In the genomic region with DNA sequence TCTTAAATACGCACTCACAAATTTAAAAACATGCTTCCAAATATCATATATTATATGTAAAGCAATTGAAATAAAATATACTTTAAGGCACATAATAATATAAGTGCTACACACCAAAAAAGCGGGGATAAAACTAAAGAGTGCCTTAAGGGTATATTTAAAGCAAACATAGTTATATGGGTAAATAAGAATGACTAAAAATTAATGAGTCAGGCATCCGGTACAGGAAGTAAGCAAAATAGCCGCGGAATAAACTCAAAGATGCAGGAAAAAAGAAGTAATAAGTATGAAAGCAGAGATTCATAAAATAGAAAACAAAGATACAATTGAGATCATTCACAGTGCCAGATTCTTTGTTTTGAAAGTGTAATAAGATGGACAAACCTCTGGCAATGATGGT, we compare ENCODE assay signal across 27 cellular contexts.
"Had no signal": no experiment of that assay in that cellular context is flagged by ENCODE, and none has a peak within 500 bp of the region (broad histone marks: within the 10 kb centered on the region; RNA-seq: fewer than 3 reads in every experiment).

No MANE protein-coding gene starts in this region.

- ATAC-seq: esophagus mucosa; gastroesophageal sphincter; left cardiac atrium; lower lobe of right lung; natural killer cell treated with Interleukin-12 subunit alpha and Interleukin-12 subunit beta and Interleukin-15 and Interleukin-18, amount 100 ng/mL, for 72 hours; stimulated activated naive B cell treated with anti-CD40 and anti-IgM and Interleukin-4, amounts not matched to agents 10 μg/mL and 1 μg/mL and 100 μg/mL, for 72 hours; stimulated activated naive CD8-positive, alpha-beta T cell treated with anti-CD3 and anti-CD28 coated beads, Interleukin-15, amount 100 ng/mL, for 72 hours; upper lobe of right lung had no signal

- DNase-seq: effector CD4-positive, alpha-beta T cell; endodermal cell; glutamatergic neuron; immature natural killer cell; kidney; left cardiac atrium; left ventricle myocardium inferior; lower lobe of right lung; mesenchymal stem cell; midbrain; nucleus accumbens; ovary; sigmoid colon; stimulated activated CD4-positive, alpha-beta T cell treated with anti-CD3 and anti-CD28 coated beads, Interleukin-2, amount 100 ng/mL, for 24 hours; stimulated activated CD4-positive, alpha-beta T cell treated with anti-CD3 and anti-CD28 coated beads, Interleukin-4, amount 100 ng/mL, for 4 hours; stimulated activated naive B cell treated with anti-CD40 and anti-IgM and Interleukin-4, amounts not matched to agents 10 μg/mL and 1 μg/mL and 100 μg/mL, for 72 hours; stimulated activated naive CD8-positive, alpha-beta T cell treated with anti-CD3 and anti-CD28 coated beads, Interleukin-15, amount 100 ng/mL, for 72 hours; testis; upper lobe of right lung had no signal

- H3K4me3 ChIP-seq: gastroesophageal sphincter, left ventricle myocardium inferior, lower lobe of right lung, neural progenitor cell, ovary, right atrium auricular region, sigmoid colon, skin epidermis, testis, tibial nerve, upper lobe of right lung, vagina had no signal
